Comparison of ENCODE assay signal across 10 cellular contexts in the genomic region with DNA sequence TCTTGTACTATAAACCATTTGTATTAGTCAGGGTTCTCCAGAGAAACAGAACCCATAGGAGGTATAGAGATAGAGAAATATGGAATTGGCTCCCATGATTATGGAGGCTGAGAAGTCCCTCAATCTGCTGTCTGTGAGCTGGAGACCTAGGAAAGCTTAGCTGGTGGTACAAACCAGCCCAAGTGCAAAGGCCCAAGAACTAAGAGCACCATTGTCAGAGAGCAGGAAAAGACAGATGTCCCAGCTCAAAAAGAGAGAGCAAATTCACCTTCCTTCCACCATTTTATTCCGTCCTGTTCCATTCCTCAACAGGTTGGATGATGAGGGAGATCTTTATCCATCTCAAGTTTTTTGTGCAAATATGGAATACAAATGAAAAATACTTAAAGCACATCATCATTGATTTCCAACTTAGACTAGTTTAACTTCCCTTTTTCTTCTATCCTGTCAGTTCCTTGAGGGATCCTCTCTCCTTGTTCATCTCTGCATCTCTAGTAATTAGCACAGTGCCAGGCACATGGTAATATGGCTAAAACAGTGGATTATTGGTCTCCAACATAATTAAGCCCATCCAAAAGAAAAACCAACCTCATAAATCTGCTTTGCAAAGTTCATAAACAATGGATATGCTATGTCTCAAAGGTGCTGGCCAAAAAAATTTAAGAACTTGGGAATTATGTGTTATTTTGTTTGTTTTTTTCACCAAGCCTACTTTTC.
"Had no signal": no experiment of that assay in that cellular context is flagged by ENCODE, and none has a peak within 500 bp of the region (broad histone marks: within the 10 kb centered on the region; RNA-seq: fewer than 3 reads in every experiment).

No MANE protein-coding gene starts in this region.

- DNase-seq: GM23248, GOT3, H7, HFFc6, KBM-7 had no signal

- H3K4me3 ChIP-seq: GM23248, HAP-1 had no signal

- H3K4me2 ChIP-seq: KMS-11 had no signal

- FAIRE-seq: HepG2 had no signal

- H3K9ac ChIP-seq: GM23248, KMS-11 had no signal

- H3K4me1 ChIP-seq: HAP-1 had no signal

- ATAC-seq: HCT116, HepG2 had no signal

- H3K9me3 Mint-ChIP-seq: HFFc6 had no signal

- H3K4me3 Mint-ChIP-seq: HFFc6 had no signal

- H3K27ac ChIP-seq: GM23248, HL-60, KMS-11 had no signal

- H3K9me3 ChIP-seq: HAP-1 had no signal

- H3K36me3 ChIP-seq: HAP-1 had no signal
